In the genomic region with DNA sequence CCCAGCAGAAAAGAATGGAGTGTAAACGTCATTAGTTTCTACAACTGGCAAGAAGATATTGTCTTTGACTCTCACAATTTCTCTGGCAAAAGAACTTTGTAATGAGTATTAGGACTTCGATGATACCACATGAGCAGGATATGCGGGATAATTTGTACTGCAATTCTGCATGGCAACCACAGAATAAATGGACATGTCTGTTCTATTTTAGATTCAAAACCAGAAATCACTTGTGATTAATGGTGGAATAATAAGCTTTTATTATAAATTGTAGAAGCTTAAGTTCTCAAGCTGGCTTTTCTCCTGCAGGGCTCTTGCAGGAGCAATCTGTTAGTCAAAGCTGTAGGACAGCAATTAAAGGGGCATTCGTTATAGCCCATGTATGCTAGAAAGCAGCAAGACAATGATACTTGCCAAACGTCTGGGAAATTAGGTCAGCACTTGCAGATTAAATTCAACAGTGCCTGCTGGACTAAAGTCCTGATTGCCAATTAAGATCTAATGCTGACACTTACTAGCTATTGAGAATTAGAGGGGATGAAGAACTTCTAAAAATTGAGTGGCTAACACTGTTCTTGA, we compare ENCODE assay signal across 20 cellular contexts.
DNase-seq lines count a peak whose midpoint lies in the region; ATAC-seq and TF ChIP-seq lines count a peak whose summit lies in the region.
"Had no signal": no experiment of that assay in that cellular context is flagged by ENCODE, and none has a peak within 500 bp of the region (broad histone marks: within the 10 kb centered on the region; RNA-seq: fewer than 3 reads in every experiment).

No MANE protein-coding gene starts in this region.

- POLR2A ChIA-PET in SK-N-SH (lab: Yijun Ruan, JAX): no interaction called here

- no peak for TF ChIP-seq RAD21 in SK-N-SH (IDR thresholded peaks at IDR 0.05; ENCODE audit: low read length)

- no peaks in the 10 kb centered on the region for H3K36me3 Mint-ChIP-seq in Calu3 (ENCODE audit: insufficient read depth, unreplicated experiment)
- H3K36me3 Mint-ChIP-seq: CD8-positive, alpha-beta memory T cell had no signal

- TF ChIP-seq CTCF in SK-N-SH (IDR thresholded peaks at IDR 0.05): no peak
- TF ChIP-seq CTCF in Calu3 (IDR thresholded peaks at IDR 0.05; ENCODE audit: unreplicated experiment): no peak

- 8% methylated on average over 5 of the region's 5 CpGs for WGBS in SK-N-SH (ENCODE audit: low lambda C conversion rate)

- no peaks in the 10 kb centered on the region for H3F3A ChIP-seq in SK-N-SH (replicated peaks; ENCODE audit: insufficient read depth)

- H3K9me3 ChIP-seq in SK-N-SH: no peaks in the 10 kb centered on the region
- H3K9me3 ChIP-seq: A549, Peyer's patch, SJSA1 had no signal

- no peak for TF ChIP-seq EP300 in SK-N-SH (IDR thresholded peaks at IDR 0.05; ENCODE audit: borderline replicate concordance in 1 of 2, low read depth in 1 of 2, low read length in 1 of 2)

- DNase-seq in SK-N-SH (no peak), NCI-H524 treated with DMSO at 0.1 percent for 48 hours (lab: John Stamatoyannopoulos, UW) (peak; percentile 86), foreskin melanocyte (peak; percentile 91), Calu3 (no peak)
- DNase-seq in stimulated activated CD8-positive, alpha-beta memory T cell treated with anti-CD3 and anti-CD28 coated beads, Interleukin-4, amount 100 ng/mL, for 48 hours: no peak
- DNase-seq: C1 segment of cervical spinal cord; CD8-positive, alpha-beta memory T cell; DMS79 treated with DMSO at 0.1 percent for 48 hours; H7; MV-4-11; NCI-H1436 treated with DMSO at 0.1 percent for 48 hours; NCI-H2029; NCI-H2171 treated with DMSO at 0.1 percent for 48 hours; NCI-H446 treated with DMSO at 0.1 percent for 48 hours; Peyer's patch had no signal

- no peaks in the 10 kb centered on the region for H3K4me1 Mint-ChIP-seq in Calu3 (ENCODE audit: low read depth, unreplicated experiment)
- H3K4me1 Mint-ChIP-seq: CD8-positive, alpha-beta memory T cell had no signal

- intact Hi-C loops in Calu3 (cut with micrococcal nuclease; ENCODE audit: unreplicated experiment): no loop called here

- no peaks in the 10 kb centered on the region for H3K79me2 ChIP-seq in SK-N-SH (ENCODE audit: insufficient read depth)

- H3K9me2 ChIP-seq in SK-N-SH: no peaks in the 10 kb centered on the region

- H3K27me3 Mint-ChIP-seq in Calu3 (ENCODE audit: unreplicated experiment): no peaks in the 10 kb centered on the region
- H3K27me3 Mint-ChIP-seq: CD8-positive, alpha-beta memory T cell had no signal

- ATAC-seq in SK-N-SH treated with all-trans-retinoic acid at 6 μM for 48 hours (no peak), GM18873 (IDR thresholded peaks at IDR 0.05; ENCODE audit: low FRiP score, unreplicated experiment) (no peak)
- ATAC-seq: A549 had no signal

- CTCF ChIA-PET in SK-N-SH (lab: Yijun Ruan, JAX): no interaction called here
- CTCF ChIA-PET in Calu3 (lab: Charles Lee): interaction anchor here (0.5 to 0.6 kb wide), 2 partner anchors 66 to 176 kb away, joined by 3 to 9 read pairs; no protein-coding TSS in a partner anchor

- H3K4me2 ChIP-seq in SK-N-SH: no peak overlapping the region
- H3K4me2 ChIP-seq: A549, KMS-11 had no signal

- H2AFZ ChIP-seq in SK-N-SH (ENCODE audit: low read depth): no peak overlapping the region

- no peak overlapping the region for H3K9ac ChIP-seq in SK-N-SH
- H3K9ac ChIP-seq: KMS-11 had no signal

- no peak overlapping the region for H3K4me3 ChIP-seq in SK-N-SH (ENCODE audit: low read depth in 2 of 2, low read length in 1 of 2)
- H3K4me3 ChIP-seq: A549, Peyer's patch, SJSA1 had no signal

- no peak overlapping the region for H3K27ac Mint-ChIP-seq in Calu3 (ENCODE audit: unreplicated experiment)
- H3K27ac Mint-ChIP-seq: CD8-positive, alpha-beta memory T cell had no signal

- H3K9me3 Mint-ChIP-seq in Calu3 (ENCODE audit: low read depth, unreplicated experiment): peaks cover 2% of the 10 kb centered on the region

- H3K4me1 ChIP-seq in SK-N-SH (ENCODE audit: control insufficient read depth in 1 of 2, insufficient read depth in 2 of 2, low read depth in 1 of 2, low read length in 1 of 2): peaks cover 0 to 2% of the 10 kb centered on the region in 2 experiments; a peak in 1 of 4 replicates
- H3K4me1 ChIP-seq: A549, Peyer's patch, SJSA1 had no signal

- H3K27me3 ChIP-seq in SK-N-SH (ENCODE audit: insufficient read depth): no peaks in the 10 kb centered on the region
- H3K27me3 ChIP-seq: Peyer's patch, SJSA1 had no signal

- no peak overlapping the region for H3K4me3 Mint-ChIP-seq in Calu3 (ENCODE audit: low read depth, unreplicated experiment)
- H3K4me3 Mint-ChIP-seq: CD8-positive, alpha-beta memory T cell had no signal

- no peaks in the 10 kb centered on the region for H3K36me3 ChIP-seq in SK-N-SH (replicated peaks in 1 of 2; ENCODE audit: control insufficient read depth in 1 of 2, insufficient read depth in 2 of 2, low read length in 1 of 2)
- H3K36me3 ChIP-seq: Peyer's patch, SJSA1 had no signal

- no peaks in the 10 kb centered on the region for H4K20me1 ChIP-seq in SK-N-SH (ENCODE audit: insufficient read depth)

- no peak overlapping the region for H3K27ac ChIP-seq in SK-N-SH (ENCODE audit: low read depth in 2 of 2, low read length in 1 of 2)
- H3K27ac ChIP-seq: A549, KMS-11, Peyer's patch, SJSA1 had no signal

- no TSS peak for BruUV-seq in Calu3 (replicated peaks; lab: Mats Ljungman, UMichigan)

TF ChIP-seq in SK-N-SH, 30 proteins besides CTCF, POLR2A, EP300 and RAD21:
- TF ChIP-seq MXI1 (IDR thresholded peaks at IDR 0.05; ENCODE audit: low read depth, low read length) (no peak), RXRA (IDR thresholded peaks at IDR 0.05; ENCODE audit: borderline replicate concordance, low read depth) (no peak), YY1 (IDR thresholded peaks at IDR 0.05; ENCODE audit: low read depth) (no peak), GATA2 (CRISPR knock-in tag; IDR thresholded peaks at IDR 0.05) (0 out of 2 replicates have a peak, but pooled peaks have one; percentile 27), CHD2 (IDR thresholded peaks at IDR 0.05; ENCODE audit: low read length, partially characterized antibody) (no peak), RCOR1 (IDR thresholded peaks at IDR 0.05; ENCODE audit: low read length) (no peak), MEF2A (IDR thresholded peaks at IDR 0.05; ENCODE audit: borderline replicate concordance, low read depth) (no peak), RFX5 (IDR thresholded peaks at IDR 0.05; ENCODE audit: low read length) (peak; percentile 75; the same call in 1 of the 2 replicates), POLR2AphosphoS5 (IDR thresholded peaks at IDR 0.05; ENCODE audit: low read depth, low read length) (no peak), TCF12 (IDR thresholded peaks at IDR 0.05) (no peak), JUND (IDR thresholded peaks at IDR 0.05) (no peak)
- TF ChIP-seq, protein P1, sequence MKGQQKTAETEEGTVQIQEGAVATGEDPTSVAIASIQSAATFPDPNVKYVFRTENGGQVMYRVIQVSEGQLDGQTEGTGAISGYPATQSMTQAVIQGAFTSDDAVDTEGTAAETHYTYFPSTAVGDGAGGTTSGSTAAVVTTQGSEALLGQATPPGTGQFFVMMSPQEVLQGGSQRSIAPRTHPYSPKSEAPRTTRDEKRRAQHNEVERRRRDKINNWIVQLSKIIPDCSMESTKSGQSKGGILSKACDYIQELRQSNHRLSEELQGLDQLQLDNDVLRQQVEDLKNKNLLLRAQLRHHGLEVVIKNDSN (IDR thresholded peaks at IDR 0.05; ENCODE audit: borderline replicate concordance, low read depth): no peak
TF ChIP-seq in SK-N-SH: peak in this region for 2.

TF ChIP-seq in SK-N-SH treated with all-trans-retinoic acid at 6 μM for 48 hours, 23 proteins besides CTCF, POLR2A, EP300 and RAD21 (continues in another document):
- TF ChIP-seq ZFP30 (CRISPR knock-in tag; IDR thresholded peaks at IDR 0.05): no peak
- no peak for TF ChIP-seq BACH2 (CRISPR knock-in tag; IDR thresholded peaks at IDR 0.05; ENCODE audit: borderline replicate concordance)
- no peak for TF ChIP-seq PATZ1 (CRISPR knock-in tag; IDR thresholded peaks at IDR 0.05; ENCODE audit: borderline replicate concordance)
- TF ChIP-seq ZC3H10 (CRISPR knock-in tag; IDR thresholded peaks at IDR 0.05): no peak
- no peak for TF ChIP-seq TCF4 (CRISPR knock-in tag; IDR thresholded peaks at IDR 0.05; ENCODE audit: borderline replicate concordance)
- TF ChIP-seq ARNTL (CRISPR knock-in tag; IDR thresholded peaks at IDR 0.05; ENCODE audit: borderline replicate concordance, low read depth): no peak

Comparison
In these comparisons a context has a peak if more than half of its experiments do, and no peak if none do; other contexts are left out.
1. DNase-seq: peak in NCI-H524 treated with DMSO at 0.1 percent for 48 hours (single experiment) and foreskin melanocyte (single experiment); none in SK-N-SH (single experiment), stimulated activated CD8-positive, alpha-beta memory T cell treated with anti-CD3 and anti-CD28 coated beads, Interleukin-4, amount 100 ng/mL, for 48 hours (single experiment) and Calu3 (single experiment).